ENCODE assay signal across 9 cellular contexts in the genomic region with DNA sequence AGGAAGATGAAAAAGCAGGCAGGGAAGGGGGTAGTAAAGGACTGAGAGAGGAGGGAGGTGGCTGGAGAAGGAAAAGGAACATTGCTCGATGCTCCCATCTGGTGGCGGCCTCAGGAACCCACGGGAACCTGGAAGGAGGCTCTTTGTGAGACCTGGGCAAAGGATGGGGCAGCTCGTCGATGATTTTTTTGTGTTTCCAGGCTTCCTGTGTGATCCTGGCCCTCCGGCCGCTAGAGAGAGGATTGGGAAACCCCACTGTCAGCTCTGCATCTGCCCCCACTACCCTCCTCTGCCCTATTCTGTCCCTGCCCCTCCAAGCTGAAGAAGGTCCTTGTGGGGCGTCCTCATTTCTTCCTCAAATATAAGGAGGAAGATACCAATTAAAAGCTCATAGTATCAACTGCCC. TPM values are rescaled to one million over a fixed set of nuclear protein-coding genes. Genes with fewer than 3 reads are reported as not detected.
A peak's percentile ranks its signal among the peaks of the same experiment; 100 is the strongest.
DNase-seq lines count a peak whose midpoint lies in the region; ATAC-seq, FAIRE-seq and TF ChIP-seq lines count a peak whose summit lies in the region.
"Had no signal": no experiment of that assay in that cellular context is flagged by ENCODE, and none has a peak within 500 bp of the region (broad histone marks: within the 10 kb centered on the region; RNA-seq: fewer than 3 reads in every experiment).

No MANE protein-coding gene starts in this region.

- H3K4me1 ChIP-seq in astrocyte (ENCODE audit: insufficient read depth, low read length) (peaks cover 5% of the 10 kb centered on the region), spleen (peaks cover 0 to 6% (median 0%) of the 10 kb centered on the region in 6 donors)

- H3K36me3 ChIP-seq in SU-DHL-6 (ENCODE audit: low read length) (no peaks in the 10 kb centered on the region), astrocyte (ENCODE audit: insufficient read depth, low read length) (no peaks in the 10 kb centered on the region), spleen (no peaks in the 10 kb centered on the region)

- no peaks in the 10 kb centered on the region for H3K36me3 Mint-ChIP-seq in astrocyte (ENCODE audit: low read depth, unreplicated experiment)

- H3K4me3 ChIP-seq in SU-DHL-6 (ENCODE audit: insufficient read depth, low read length, poor library complexity, severe bottlenecking) (no peak overlapping the region), astrocyte (ENCODE audit: insufficient read depth, low read depth, low read length) (no peak overlapping the region), spleen (no peak overlapping the region)

- H3K27me3 ChIP-seq in SU-DHL-6 (ENCODE audit: low read length): no peaks in the 10 kb centered on the region
- H3K27me3 ChIP-seq in astrocyte (ENCODE audit: insufficient read depth, low read length): no peaks in the 10 kb centered on the region
- no peaks in the 10 kb centered on the region for H3K27me3 ChIP-seq in spleen (replicated peaks in 1 of 7)

- TF ChIP-seq POLR2A in spleen (IDR thresholded peaks at IDR 0.05): no peak

- no peak overlapping the region for H3K4me3 Mint-ChIP-seq in astrocyte (ENCODE audit: unreplicated experiment)

- peaks cover 14% of the 10 kb centered on the region for H3K27me3 Mint-ChIP-seq in astrocyte (ENCODE audit: low read depth, unreplicated experiment)

- TF ChIP-seq CTCF in SU-DHL-6 (IDR thresholded peaks at IDR 0.05; ENCODE audit: insufficient read depth, low read length, poor library complexity, severe bottlenecking) (peak; percentile 49), astrocyte (IDR thresholded peaks at IDR 0.05; ENCODE audit: insufficient read depth, low read depth, low read length) (peak; percentile 73), spleen (IDR thresholded peaks at IDR 0.05 in 8 of 11, conservative IDR thresholded peaks at IDR 0.05 in 3 of 11) (peak; percentile 57 to 88 (median 80))

- H3K27ac ChIP-seq in SU-DHL-6 (ENCODE audit: low read depth, low read length) (no peak overlapping the region), astrocyte (ENCODE audit: low read depth, low read length) (no peak overlapping the region), spleen (no peak overlapping the region)

- no peaks in the 10 kb centered on the region for H3K9me3 Mint-ChIP-seq in astrocyte (ENCODE audit: unreplicated experiment)

- H3K4me1 Mint-ChIP-seq in astrocyte (ENCODE audit: low read depth, unreplicated experiment): peaks cover 13% of the 10 kb centered on the region

- H3K9me2 ChIP-seq in SU-DHL-6 (replicated peaks; ENCODE audit: insufficient read depth, low read length): no peaks in the 10 kb centered on the region

- FAIRE-seq in astrocyte (lab: Jason Lieb, UNC): peak; percentile 32
- FAIRE-seq: colon had no signal

- no peak for ATAC-seq in HG03354 (IDR thresholded peaks at IDR 0.05; ENCODE audit: poor library complexity, severe bottlenecking, unreplicated experiment)

- no peak overlapping the region for H2AFZ ChIP-seq in SU-DHL-6 (ENCODE audit: low read depth, low read length, severe bottlenecking)
- peak overlapping the region; percentile 19 for H2AFZ ChIP-seq in astrocyte (ENCODE audit: low read depth, low read length)

- H4K20me1 ChIP-seq in SU-DHL-6 (ENCODE audit: low read depth, low read length) (no peaks in the 10 kb centered on the region), astrocyte (ENCODE audit: insufficient read depth, low read length) (no peaks in the 10 kb centered on the region)

- 13 to 18% (median 15%) methylated on average over 8 of the region's 8 CpGs for WGBS in spleen, 5 donors

- no peak overlapping the region for H3K27ac Mint-ChIP-seq in astrocyte (ENCODE audit: unreplicated experiment)

- H3K79me2 ChIP-seq in SU-DHL-6 (ENCODE audit: insufficient read depth, low read length) (no peaks in the 10 kb centered on the region), astrocyte (ENCODE audit: insufficient read depth, low read length) (no peaks in the 10 kb centered on the region)

- no peaks in the 10 kb centered on the region for H3F3A ChIP-seq in SU-DHL-6 (ENCODE audit: insufficient read depth)

- DNase-seq in DMS 273 (lab: John Stamatoyannopoulos, UW; ENCODE audit: unreplicated experiment) (peak; percentile 86), DMS 273 treated with DMSO at 0.1 percent for 48 hours (lab: John Stamatoyannopoulos, UW) (no peak), NCI-H1105 (lab: John Stamatoyannopoulos, UW) (peak; percentile 37), astrocyte (ENCODE audit: low read depth) (peak; percentile 16), hippocampal formation (lab: John Stamatoyannopoulos, UW) (peak; percentile 62 to 77), spleen (no peak)

- intact Hi-C loops in spleen (cut with DNase I; ENCODE audit: low total_unique reads): loop anchor here (2.0 to 10.0 kb wide), 2 partner anchors 59 to 297 kb away; partner anchors contain the start of gene SPATA20

- no peaks in the 10 kb centered on the region for H3K9me3 ChIP-seq in SU-DHL-6 (ENCODE audit: insufficient read depth, low read length)
- H3K9me3 ChIP-seq in astrocyte (ENCODE audit: insufficient read depth, low read depth, low read length): no peaks in the 10 kb centered on the region
- no peaks in the 10 kb centered on the region for H3K9me3 ChIP-seq in spleen

- no peak overlapping the region for H3K9ac ChIP-seq in SU-DHL-6 (ENCODE audit: low read length)
- H3K9ac ChIP-seq in astrocyte (ENCODE audit: low read length): no peak overlapping the region

- H3K4me2 ChIP-seq in SU-DHL-6 (ENCODE audit: low read depth, low read length, poor library complexity, severe bottlenecking) (no peak overlapping the region), astrocyte (ENCODE audit: low read length) (no peak overlapping the region)

RNA-seq across cellular contexts. Expression of gene WFIKKN2, which starts 6.6 kb away (rescaled TPM):
- total RNA-seq in astrocyte (0.07 TPM in 1 of 2 replicates, not detected in the other), spleen (under 1 TPM in 3 of 7 donors, not detected in 4; 0.13 to 0.51 (median 0.26) TPM)
- polyA plus RNA-seq in spleen: under 1 TPM; 0.02 to 0.06 (median 0.02) TPM

RNA-seq across cellular contexts. Expression of gene TOB1, which starts 24.2 kb away (rescaled TPM):
- total RNA-seq in astrocyte (59.1 and 71.6 TPM in 2 replicates), spleen (10 to 100 TPM; 20.0 to 42.3 (median 26.3) TPM)
- polyA plus RNA-seq in spleen: 1 to 10 TPM; 6.3 to 9.8 (median 9.4) TPM

Comparison
In these comparisons a context has a peak if more than half of its experiments do, and no peak if none do; other contexts are left out.
1. DNase-seq: peak in DMS 273 (single experiment), NCI-H1105 (single experiment), astrocyte (single experiment) and hippocampal formation (2 of 2); none in DMS 273 treated with DMSO at 0.1 percent for 48 hours (single experiment) and spleen (single experiment).
2. Peak in every context shown above with its lines, with median percentiles within 50 percentile points of each other: CTCF ChIP-seq.